ENCODE assay signal across 9 cellular contexts in the genomic region with DNA sequence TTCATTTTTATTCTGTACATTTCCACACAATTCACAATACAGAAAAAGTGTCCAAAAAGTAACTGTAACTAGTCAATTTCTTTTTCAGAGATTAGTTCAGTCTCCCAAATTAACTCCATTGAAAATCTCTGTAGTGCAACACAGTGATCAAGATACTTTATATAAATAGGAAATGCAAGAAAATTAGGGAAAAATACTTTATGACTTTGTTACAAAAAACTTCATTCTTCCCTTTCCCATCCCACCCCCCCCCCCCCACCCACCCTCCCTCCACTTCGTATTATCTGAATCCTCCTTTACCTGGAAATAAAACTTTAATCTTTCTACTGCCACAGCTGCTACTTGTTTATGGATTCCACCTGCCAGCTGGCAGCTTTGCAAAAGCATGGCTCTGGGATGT. TPM values are rescaled to one million over a fixed set of nuclear protein-coding genes. Genes with fewer than 3 reads are reported as not detected.
"Had no signal": no experiment of that assay in that cellular context is flagged by ENCODE, and none has a peak within 500 bp of the region (broad histone marks: within the 10 kb centered on the region; RNA-seq: fewer than 3 reads in every experiment).

No MANE protein-coding gene starts in this region.

- H2AFZ ChIP-seq: GM23248 had no signal

- H3K4me3 ChIP-seq: GM23248, HAP-1 had no signal

- H3K4me1 ChIP-seq: HAP-1 had no signal

- H3K9me3 ChIP-seq: HAP-1 had no signal

- DNase-seq: GM23248, GOT3, H7, HFFc6 had no signal

- H3K9ac ChIP-seq: GM23248 had no signal

- H3K27ac ChIP-seq: GM23248 had no signal

- FAIRE-seq: HTR-8/SVneo had no signal

- H3K36me3 ChIP-seq: HAP-1 had no signal

- ATAC-seq: HCT116 had no signal

RNA-seq across cellular contexts. Expression of gene PTN, which starts 37.5 kb away (rescaled TPM):
- total RNA-seq: HT-29 had no signal
- polyA plus RNA-seq: IgD-negative memory B cell had no signal
